In the genomic region with DNA sequence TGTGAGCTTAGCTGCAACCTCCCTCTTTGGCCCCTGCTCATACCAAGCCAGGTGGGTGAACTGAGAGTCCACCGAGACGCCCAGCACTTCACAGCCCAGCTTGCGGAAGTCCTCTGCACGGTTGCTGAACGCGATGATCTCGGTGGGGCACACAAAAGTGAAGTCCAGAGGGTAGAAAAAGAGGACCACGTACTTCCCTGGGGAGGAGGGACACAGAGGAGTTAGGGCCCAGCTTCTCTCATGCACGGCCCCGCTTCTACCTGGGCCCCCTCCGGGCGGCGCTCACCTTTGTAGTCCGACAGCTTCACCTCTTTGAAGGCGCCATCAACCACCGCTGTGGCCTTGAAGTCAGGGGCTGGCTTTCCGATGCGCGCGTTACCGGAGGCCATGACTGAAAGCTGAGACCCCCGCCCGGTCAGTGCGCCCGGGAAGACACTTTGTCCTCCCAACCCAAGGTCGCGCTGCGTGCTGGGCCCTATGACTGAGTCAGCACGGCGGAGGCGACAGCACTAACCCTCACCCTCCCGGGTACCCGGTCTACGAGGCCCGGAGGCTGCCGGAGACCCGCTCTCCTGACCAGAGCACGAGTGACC, we compare ENCODE assay signal across 8 cellular contexts. TPM values are rescaled to one million over a fixed set of nuclear protein-coding genes. Genes with fewer than 3 reads are reported as not detected.
A peak's percentile ranks its signal among the peaks of the same experiment; 100 is the strongest.
DNase-seq lines count a peak whose midpoint lies in the region; ATAC-seq, FAIRE-seq and TF ChIP-seq lines count a peak whose summit lies in the region.

No MANE protein-coding gene starts in this region.

- ATAC-seq in Right ventricle myocardium inferior: peak; percentile 29
- ATAC-seq in left ventricle myocardium superior: peak; percentile 35

- peak overlapping the region; percentile 99 for H3K4me3 ChIP-seq in skeletal muscle satellite cell (ENCODE audit: low read length)

- intact Hi-C loops in Right ventricle myocardium inferior (cut with DNase I) (no loop called here), cardiac septum (cut with DNase I) (loop anchor here (5.0 kb wide), 2 partner anchors 36 to 119 kb away; a partner anchor contains a TSS), left ventricle myocardium superior (cut with micrococcal nuclease) (no loop called here)

- peaks cover 26% of the 10 kb centered on the region for H3K4me1 ChIP-seq in skeletal muscle satellite cell (ENCODE audit: control insufficient read depth, insufficient read depth, low read length)

- H3K36me3 ChIP-seq in skeletal muscle satellite cell (ENCODE audit: insufficient read depth, low read length): peaks cover 12% of the 10 kb centered on the region

- H3K4me2 ChIP-seq in skeletal muscle satellite cell (ENCODE audit: low read length): peak overlapping the region; percentile 100

- peak overlapping the region; percentile 89 for H3K9ac ChIP-seq in skeletal muscle satellite cell (ENCODE audit: low read depth, low read length)

- TF ChIP-seq POLR2A in GM12891 (IDR thresholded peaks at IDR 0.05; ENCODE audit: low read depth, low read length): no peak

- FAIRE-seq in GM12891 (lab: Jason Lieb, UNC): no peak

- no peaks in the 10 kb centered on the region for H3K27me3 ChIP-seq in skeletal muscle satellite cell (ENCODE audit: control insufficient read depth, insufficient read depth, low read length)

- no peaks in the 10 kb centered on the region for H3K9me3 ChIP-seq in skeletal muscle satellite cell (replicated peaks; ENCODE audit: low read length)

- DNase-seq in Right ventricle myocardium inferior (ENCODE audit: missing footprints) (no peak), cardiac septum (ENCODE audit: low spot score) (no peak), left ventricle myocardium superior (no peak), NOMO-1 treated with DMSO at 0.1 percent for 48 hours (lab: John Stamatoyannopoulos, UW; ENCODE audit: unreplicated experiment) (no peak), NOMO-1 treated with dmso at 0.1 percent for 144 hours (lab: John Stamatoyannopoulos, UW; ENCODE audit: unreplicated experiment) (no peak), GM12891 (ENCODE audit: insufficient read length, low spot score) (no peak)
- DNase-seq in activated naive CD4-positive, alpha-beta T cell treated with anti-CD3 and anti-CD28 coated beads, Interleukin-2, amount 50 U/mL, for 16 hours: peak; percentile 37

TF ChIP-seq in GM12891, 5 proteins besides CTCF, POLR2A, EP300 and RAD21:
- TF ChIP-seq POLR2AphosphoS5 (IDR thresholded peaks at IDR 0.05; ENCODE audit: low read depth, low read length) (no peak), POU2F2 (IDR thresholded peaks at IDR 0.05; ENCODE audit: low read depth, low read length) (no peak), PAX5 (IDR thresholded peaks at IDR 0.05; ENCODE audit: insufficient read depth, low read length, severe bottlenecking) (no peak), TAF1 (IDR thresholded peaks at IDR 0.05; ENCODE audit: low read depth, low read length) (no peak)

RNA-seq across cellular contexts. Expression of a gene that starts 0.6 kb away (rescaled TPM):
- 692 TPM for total RNA-seq in Right ventricle myocardium inferior
- total RNA-seq in cardiac septum: 595 TPM
- total RNA-seq in left ventricle myocardium superior: 750 TPM
- total RNA-seq in skeletal muscle satellite cell (2012; rRNA removed): 112 and 139 TPM in 2 replicates
- polyA plus RNA-seq in GM12891 (2012; ENCODE audit: low read depth, missing spikeins): 154 TPM

RNA-seq across cellular contexts. Expression of a gene that starts 0.9 kb away (rescaled TPM):
- total RNA-seq in Right ventricle myocardium inferior: 1.7 TPM
- total RNA-seq in cardiac septum: 0.94 TPM
- 2.2 TPM for total RNA-seq in left ventricle myocardium superior
- total RNA-seq in skeletal muscle satellite cell (2012; rRNA removed): not detected in 2 replicates
- 9.6 TPM for polyA plus RNA-seq in GM12891 (2012; ENCODE audit: low read depth, missing spikeins)

RNA-seq across cellular contexts. Expression of a gene that starts 5.4 kb away (rescaled TPM):
- total RNA-seq in Right ventricle myocardium inferior (6.3 TPM), cardiac septum (4.4 TPM), left ventricle myocardium superior (4.5 TPM)
- total RNA-seq in skeletal muscle satellite cell (2012; rRNA removed): 25.6 and 28.4 TPM in 2 replicates
- polyA plus RNA-seq in GM12891 (2012; ENCODE audit: low read depth, missing spikeins): 31.7 TPM

RNA-seq across cellular contexts. Expression of a gene that starts 9.7 kb away (rescaled TPM):
- total RNA-seq in Right ventricle myocardium inferior: 25.0 TPM
- total RNA-seq in cardiac septum: 97.7 TPM
- total RNA-seq in left ventricle myocardium superior: 24.2 TPM
- 103 and 132 TPM in 2 replicates for total RNA-seq in skeletal muscle satellite cell (2012; rRNA removed)
- polyA plus RNA-seq in GM12891 (2012; ENCODE audit: low read depth, missing spikeins): 85.5 TPM

RNA-seq across cellular contexts. Expression of a gene that starts 25.6 kb away (rescaled TPM):
- total RNA-seq in Right ventricle myocardium inferior (51.6 TPM), cardiac septum (101 TPM), left ventricle myocardium superior (44.9 TPM)
- 9.1 and 12.2 TPM in 2 replicates for total RNA-seq in skeletal muscle satellite cell (2012; rRNA removed)
- 8.8 TPM for polyA plus RNA-seq in GM12891 (2012; ENCODE audit: low read depth, missing spikeins)
